In genomic region chr7:4883352-4884144, GRCh38 we compare ENCODE assay signal across 8 cellular contexts. TPM values are rescaled to one million over a fixed set of nuclear protein-coding genes. Genes with fewer than 3 reads are reported as not detected.
DNase-seq lines count a peak whose midpoint lies in the region; ATAC-seq and TF ChIP-seq lines count a peak whose summit lies in the region.

TSS of gene RADIL (minus strand) at chr7:4883716. CDS start at chr7:4878139, 5,577 bp downstream.

- H3K36me3 Mint-ChIP-seq in chondrocyte (ENCODE audit: low read depth), result no peaks in the 10 kb centered on the region

- H3K9me3 Mint-ChIP-seq in chondrocyte (ENCODE audit: low read depth), result no peaks in the 10 kb centered on the region

- H3K4me3 Mint-ChIP-seq in chondrocyte (ENCODE audit: unreplicated experiment), result peak within 1 kb of the TSS; percentile 58

- peak; percentile 64 for DNase-seq in GM04504 (ENCODE audit: low read depth)
- DNase-seq in NCI-H2196 treated with DMSO at 0.1 percent for 48 hours (lab: John Stamatoyannopoulos, UW; ENCODE audit: unreplicated experiment), result peak; percentile 85
- peak; percentile 98 for DNase-seq in activated CD4-positive, alpha-beta T cell treated with anti-CD3 and anti-CD28 coated beads for 48 hours
- no peak for DNase-seq in chondrocyte (ENCODE audit: low spot score)
- peak; percentile 70 for DNase-seq in kidney tubule cell (ENCODE audit: low spot score)
- DNase-seq in stimulated activated CD4-positive, alpha-beta T cell treated with anti-CD3 and anti-CD28 coated beads, Interleukin-1b, Interleukin-23, amount 100 ng/mL, for 1 hour (ENCODE audit: low read depth in 2 of 2), result peak; percentile 57 to 82

- peaks cover 20% of the 10 kb centered on the region for H3K4me1 Mint-ChIP-seq in chondrocyte (ENCODE audit: low read depth)

- H3K27me3 Mint-ChIP-seq in chondrocyte (ENCODE audit: low read depth), result peaks cover 6% of the 10 kb centered on the region

- peak; percentile 95 for TF ChIP-seq CTCF in chondrocyte (IDR thresholded peaks at IDR 0.05)

- ATAC-seq in HG02973 (IDR thresholded peaks at IDR 0.05; ENCODE audit: unreplicated experiment) (peak; percentile 87), GM18858 (IDR thresholded peaks at IDR 0.05; ENCODE audit: unreplicated experiment) (no peak)

- peak within 1 kb of the TSS; percentile 80 for H3K27ac Mint-ChIP-seq in chondrocyte (ENCODE audit: unreplicated experiment)

RNA-seq across cellular contexts. Expression of gene RADIL, which starts in this region (rescaled TPM):
- total RNA-seq in chondrocyte, result 0.82 to 1.2 TPM (median 1.00 TPM) in 3 replicates
